13 cellular contexts compared by ENCODE assay signal in genomic region chr18:75475228-75475627, GRCh38.
DNase-seq lines count a peak whose midpoint lies in the region; ATAC-seq and TF ChIP-seq lines count a peak whose summit lies in the region.
"Had no signal": no experiment of that assay in that cellular context is flagged by ENCODE, and none has a peak within 500 bp of the region (broad histone marks: within the 10 kb centered on the region; RNA-seq: fewer than 3 reads in every experiment).

No MANE protein-coding gene starts in this region.

- H3K4me3 ChIP-seq in SK-N-MC (no peak overlapping the region), retinal pigment epithelial cell (ENCODE audit: low read length) (no peak overlapping the region)

- no peaks in the 10 kb centered on the region for H3K9me3 ChIP-seq in SK-N-MC (ENCODE audit: low read depth, low read length)

- no peak for ATAC-seq in HG02610 (IDR thresholded peaks at IDR 0.05; ENCODE audit: unreplicated experiment)
- ATAC-seq: effector memory CD8-positive, alpha-beta T cell had no signal

- H3K9ac ChIP-seq in SK-N-MC (ENCODE audit: insufficient read length) = no peak overlapping the region

- DNase-seq in EH (ENCODE audit: low read depth) = peak; percentile 96
- DNase-seq in SK-N-MC (ENCODE audit: low read depth, low spot score) = peak; percentile 3
- DNase-seq in fibroblast of gingiva (ENCODE audit: low read depth) = peak; percentile 88
- peak; percentile 41 for DNase-seq in retinal pigment epithelial cell (ENCODE audit: low read depth)
- DNase-seq in NCI-H69 (lab: John Stamatoyannopoulos, UW) = no peak
- DNase-seq in stimulated activated CD8-positive, alpha-beta memory T cell treated with anti-CD3 and anti-CD28 coated beads, Interleukin-4, amount 100 ng/mL, for 48 hours = no peak
- DNase-seq in GM20000 (ENCODE audit: low spot score) = no peak
- DNase-seq: amygdala; DMS153; effector memory CD8-positive, alpha-beta T cell; H7; NCI-H1105 treated with DMSO at 0.1 percent for 48 hours had no signal

- no peak for TF ChIP-seq CTCF in retinal pigment epithelial cell (conservative IDR thresholded peaks at IDR 0.05; ENCODE audit: low read depth, low read length)
- TF ChIP-seq CTCF in GM20000 (IDR thresholded peaks at IDR 0.05; ENCODE audit: extremely low read depth, missing control alignments) = no peak

- no peaks in the 10 kb centered on the region for H3K36me3 ChIP-seq in SK-N-MC (ENCODE audit: insufficient read depth, low read length)

- H3K27ac ChIP-seq in SK-N-MC = peak overlapping the region; percentile 46; the same call in 1 of the 2 replicates

Comparison
In these comparisons a context has a peak if more than half of its experiments do, and no peak if none do; other contexts are left out.
1. DNase-seq: peak in EH (single experiment), SK-N-MC (single experiment), fibroblast of gingiva (single experiment) and retinal pigment epithelial cell (single experiment); none in NCI-H69 (single experiment), stimulated activated CD8-positive, alpha-beta memory T cell treated with anti-CD3 and anti-CD28 coated beads, Interleukin-4, amount 100 ng/mL, for 48 hours (single experiment) and GM20000 (single experiment).